18 cellular contexts compared by ENCODE assay signal in the genomic region with DNA sequence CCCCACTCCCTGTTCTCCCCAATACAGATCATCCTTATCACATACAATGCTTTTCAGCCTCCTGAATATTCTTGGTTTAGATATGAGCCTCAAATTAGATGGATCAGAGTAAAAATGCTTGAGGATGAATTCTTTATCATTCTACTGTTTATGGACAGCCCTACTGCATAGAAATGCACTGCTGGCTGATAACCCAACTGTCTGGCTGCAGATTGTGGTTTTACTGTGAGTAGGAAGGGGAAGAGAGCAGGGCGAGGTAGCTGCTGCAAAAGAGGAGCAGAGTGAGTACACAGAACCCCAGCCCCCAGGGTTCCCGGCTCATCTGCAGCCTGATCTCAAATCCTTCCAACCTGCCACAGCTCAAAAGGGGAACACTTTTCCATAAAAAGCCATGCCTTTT. TPM values are rescaled to one million over a fixed set of nuclear protein-coding genes. Genes with fewer than 3 reads are reported as not detected.
A peak's percentile ranks its signal among the peaks of the same experiment; 100 is the strongest.
DNase-seq lines count a peak whose midpoint lies in the region; ATAC-seq, FAIRE-seq and TF ChIP-seq lines count a peak whose summit lies in the region.
"Had no signal": no experiment of that assay in that cellular context is flagged by ENCODE, and none has a peak within 500 bp of the region (broad histone marks: within the 10 kb centered on the region; RNA-seq: fewer than 3 reads in every experiment).

No MANE protein-coding gene starts in this region.

- H3K27me3 ChIP-seq in GM12878 (replicated peaks in 1 of 2; ENCODE audit: control insufficient read depth in 2 of 2, insufficient read depth in 2 of 2, low read length in 1 of 2): no peaks in the 10 kb centered on the region
- H3K27me3 ChIP-seq in neural cell (ENCODE audit: insufficient read depth, low read depth, low read length): no peaks in the 10 kb centered on the region
- H3K27me3 ChIP-seq: adrenal gland, hepatocyte had no signal

- H3K9me3 ChIP-seq in GM12878 (replicated peaks; ENCODE audit: control insufficient read depth, insufficient read depth, low read length) (no peaks in the 10 kb centered on the region), neural cell (ENCODE audit: low read length) (no peaks in the 10 kb centered on the region)
- H3K9me3 ChIP-seq: adrenal gland had no signal

- no peak overlapping the region for H3K9ac ChIP-seq in GM12878 (ENCODE audit: control insufficient read depth, insufficient read depth, low read length)
- peak overlapping the region; percentile 67 for H3K9ac ChIP-seq in neural cell (ENCODE audit: low read length)

- intact Hi-C loops in GM12878 (cut with micrococcal nuclease; ENCODE audit: unreplicated experiment): no loop called here

- no peak overlapping the region for H3K27ac ChIP-seq in GM12878 (ENCODE audit: control insufficient read depth, insufficient read depth)
- peak overlapping the region; percentile 96 for H3K27ac ChIP-seq in neural cell (ENCODE audit: low read length)
- H3K27ac ChIP-seq: adrenal gland, hepatocyte had no signal

- in situ Hi-C loops in GM12878 (cut with MboI): no loop called here

- no peaks in the 10 kb centered on the region for H3K4me1 ChIP-seq in GM12878 (ENCODE audit: control insufficient read depth, insufficient read depth, low read length)

- no peaks in the 10 kb centered on the region for H4K20me1 ChIP-seq in GM12878 (ENCODE audit: control insufficient read depth, insufficient read depth)
- no peaks in the 10 kb centered on the region for H4K20me1 ChIP-seq in neural cell (ENCODE audit: insufficient read depth)

- no peak overlapping the region for H3K4me2 ChIP-seq in GM12878 (ENCODE audit: control insufficient read depth, insufficient read depth)
- H3K4me2 ChIP-seq in neural cell (ENCODE audit: low read length): no peak overlapping the region
- H3K4me2 ChIP-seq: hepatocyte had no signal

- H2AFZ ChIP-seq in GM12878 (ENCODE audit: control insufficient read depth, low read depth, low read length): no peak overlapping the region
- H2AFZ ChIP-seq in neural cell (ENCODE audit: low read depth, low read length): peak overlapping the region; percentile 36
- H2AFZ ChIP-seq: hepatocyte had no signal

- ATAC-seq in GM12878 (0 out of 3 replicates have a peak, but pooled peaks have one; percentile 19), HG02885 (IDR thresholded peaks at IDR 0.05; ENCODE audit: poor library complexity, unreplicated experiment) (no peak), HG03571 (IDR thresholded peaks at IDR 0.05; ENCODE audit: unreplicated experiment) (no peak)

- H3K36me3 ChIP-seq in GM12878 (ENCODE audit: control insufficient read depth in 2 of 2, insufficient read depth in 2 of 2, low read length in 1 of 2): no peaks in the 10 kb centered on the region
- no peaks in the 10 kb centered on the region for H3K36me3 ChIP-seq in neural cell (ENCODE audit: insufficient read depth, low read length)
- H3K36me3 ChIP-seq: adrenal gland had no signal

- peak; percentile 53 for DNase-seq in GDM1 (lab: John Stamatoyannopoulos, UW)
- DNase-seq in NOMO-1 treated with DMSO at 0.1 percent for 48 hours (lab: John Stamatoyannopoulos, UW; ENCODE audit: unreplicated experiment): peak; percentile 62
- DNase-seq in GM12878 (ENCODE audit: low read depth, low spot score): no peak
- DNase-seq in NCI-H2107 (lab: John Stamatoyannopoulos, UW): no peak
- DNase-seq in iPS-NIHi7 (ENCODE audit: extremely low spot score): no peak
- DNase-seq: adrenal gland; central memory CD4-positive, alpha-beta T cell; mammary epithelial cell; MM.1S; NCI-H2029 treated with DMSO at 0.1 percent for 48 hours; NCI-H446 treated with DMSO at 0.1 percent for 48 hours; Right ventricle myocardium superior had no signal

- no TSS peak for BruUV-seq in GM12878 (replicated peaks; lab: Mats Ljungman, UMichigan)

- WGBS in GM12878 (ENCODE audit: insufficient coverage, insufficient replicate concordance, low lambda C conversion rate, missing lambda C conversion rate): 3% methylated on average over 2 of the region's 2 CpGs

- POLR2A ChIA-PET in GM12878 (lab: Charles Lee): no interaction called here

- no peak for TF ChIP-seq CTCF in GM12878 (IDR thresholded peaks at IDR 0.05 in 2 of 3, conservative IDR thresholded peaks at IDR 0.05 in 1 of 3; ENCODE audit: control insufficient read depth in 2 of 3, extremely low read depth in 1 of 3, insufficient read depth in 1 of 3, low read depth in 3 of 3, low read length in 3 of 3)
- no peak for TF ChIP-seq CTCF in neural cell (IDR thresholded peaks at IDR 0.05; ENCODE audit: poor library complexity, severe bottlenecking)

- no peak for TF ChIP-seq EP300 in GM12878 (IDR thresholded peaks at IDR 0.05; ENCODE audit: borderline replicate concordance in 1 of 2, control insufficient read depth in 1 of 2, low read depth in 2 of 2, low read length in 2 of 2)
- no peak for TF ChIP-seq EP300 in neural cell (conservative IDR thresholded peaks at IDR 0.05; ENCODE audit: poor library complexity, severe bottlenecking)

- SMC1A ChIA-PET in GM12878 (lab: Charles Lee; ENCODE audit: uncharacterized antibody, unreplicated experiment): interaction anchor here (1.8 kb wide), 1 partner anchor 8 kb away, joined by 5 read pairs; no protein-coding TSS in a partner anchor

- peaks cover 2% of the 10 kb centered on the region for H3F3A ChIP-seq in neural cell (ENCODE audit: insufficient read depth, low read length, poor library complexity, severe bottlenecking)

- TF ChIP-seq RAD21 in GM12878 (IDR thresholded peaks at IDR 0.05; ENCODE audit: insufficient read depth, low read depth, low read length) (no peak), neural cell (conservative IDR thresholded peaks at IDR 0.05) (no peak)

- RAD21 ChIA-PET in GM12878 (lab: Charles Lee; ENCODE audit: unreplicated experiment): no interaction called here

- TF ChIP-seq POLR2A in GM12878 (IDR thresholded peaks at IDR 0.05; ENCODE audit: low read depth, low read length): no peak

- FAIRE-seq in GM12878 (lab: Jason Lieb, UNC): no peak
- FAIRE-seq: G401.6, keratinocyte had no signal

- H3K4me3 ChIP-seq in GM12878 (no peak overlapping the region), neural cell (ENCODE audit: low read length) (no peak overlapping the region)
- H3K4me3 ChIP-seq: adrenal gland, hepatocyte had no signal

- no peaks in the 10 kb centered on the region for H3K79me2 ChIP-seq in GM12878 (ENCODE audit: control insufficient read depth, insufficient read depth, low read length)
- H3K79me2 ChIP-seq in neural cell (replicated peaks; ENCODE audit: insufficient read depth, low read length): no peaks in the 10 kb centered on the region
- H3K79me2 ChIP-seq: hepatocyte had no signal

- no peaks in the 10 kb centered on the region for H3K9me2 ChIP-seq in neural cell (ENCODE audit: insufficient read depth, low read length)

- CTCF ChIA-PET in GM12878 (lab: Yijun Ruan, JAX): no interaction called here

TF ChIP-seq in GM12878, 131 proteins besides CTCF, POLR2A, EP300 and RAD21 (continues in another document):
- TF ChIP-seq, protein P1, sequence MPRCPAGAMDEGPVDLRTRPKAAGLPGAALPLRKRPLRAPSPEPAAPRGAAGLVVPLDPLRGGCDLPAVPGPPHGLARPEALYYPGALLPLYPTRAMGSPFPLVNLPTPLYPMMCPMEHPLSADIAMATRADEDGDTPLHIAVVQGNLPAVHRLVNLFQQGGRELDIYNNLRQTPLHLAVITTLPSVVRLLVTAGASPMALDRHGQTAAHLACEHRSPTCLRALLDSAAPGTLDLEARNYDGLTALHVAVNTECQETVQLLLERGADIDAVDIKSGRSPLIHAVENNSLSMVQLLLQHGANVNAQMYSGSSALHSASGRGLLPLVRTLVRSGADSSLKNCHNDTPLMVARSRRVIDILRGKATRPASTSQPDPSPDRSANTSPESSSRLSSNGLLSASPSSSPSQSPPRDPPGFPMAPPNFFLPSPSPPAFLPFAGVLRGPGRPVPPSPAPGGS (IDR thresholded peaks at IDR 0.05; ENCODE audit: borderline replicate concordance, insufficient read depth, low read depth, low read length, poor library complexity, severe bottlenecking): no peak
- TF ChIP-seq NBN (IDR thresholded peaks at IDR 0.05): no peak
- TF ChIP-seq RUNX3 (IDR thresholded peaks at IDR 0.05; ENCODE audit: low read length): peak; percentile 14; the same call in 1 of the 2 replicates
- no peak for TF ChIP-seq ZNF207 (IDR thresholded peaks at IDR 0.05; ENCODE audit: borderline replicate concordance)

RNA-seq across cellular contexts. Expression of gene NCOA1, which starts 29.4 kb away (rescaled TPM):
- 60.6 and 70.3 TPM in 2 replicates for total RNA-seq in GM12878 (2013; cell fraction: nucleolus; rRNA removed)
- total RNA-seq in GM12878 (2014; rRNA removed): 7.1 and 8.0 TPM in 2 replicates
- 7.9 and 8.3 TPM in 2 replicates for total RNA-seq in GM12878 (2014; rRNA removed; fragmentation: Illumina TruSeq; extraction: Trizol)
- total RNA-seq in GM12878 (2021): 6.3 and 7.3 TPM in 2 replicates
- 7.8 TPM for polyA plus RNA-seq in GM12878 (2011; ENCODE audit: low read depth)
- 32.0 and 35.6 TPM in 2 replicates for polyA plus RNA-seq in GM12878 (2011; rRNA removed)
- 23.4 and 24.4 TPM in 2 replicates for polyA plus RNA-seq in GM12878 (2011; cell fraction: cytosol; rRNA removed)
- 24.2 and 27.9 TPM in 2 replicates for polyA plus RNA-seq in GM12878 (2011; cell fraction: nucleus; rRNA removed)
- polyA plus RNA-seq in GM12878 (2012): 9.6 and 10.4 TPM in 2 replicates
- 8.7 and 9.4 TPM in 2 replicates for polyA plus RNA-seq in GM12878 (2014; fragmentation: Illumina TruSeq; extraction: Trizol)
- polyA plus RNA-seq in GM12878 (2014; fragmentation: Nextera tagmentation; extraction: Ambion mirVana): 1 to 10 TPM; 1.9 to 3.3 TPM
- 4.8 and 5.1 TPM in 2 replicates for polyA plus RNA-seq in GM12878 (2014; rRNA removed)
- polyA plus RNA-seq in GM12878 (2016; fragmentation: Nextera tagmentation; extraction: Ambion mirVana): 1 to 10 TPM; 1.8 to 2.4 TPM
- polyA minus RNA-seq in GM12878 (2011; rRNA and poly(A)+ RNA removed): 88.3 and 108 TPM in 2 replicates
- polyA minus RNA-seq in GM12878 (2011; cell fraction: cytosol; rRNA and poly(A)+ RNA removed): 19.0 and 19.9 TPM in 2 replicates
- 60.0 and 123 TPM in 2 replicates for polyA minus RNA-seq in GM12878 (2011; cell fraction: nucleus; rRNA and poly(A)+ RNA removed)
- polyA plus RNA-seq in neural cell: 21.4 and 23.0 TPM in 2 replicates
- 121 and 128 TPM in 2 replicates for polyA minus RNA-seq in neural cell

Comparison
In these comparisons a context has a peak if more than half of its experiments do, and no peak if none do; other contexts are left out.
1. DNase-seq: peak in GDM1 (single experiment) and NOMO-1 treated with DMSO at 0.1 percent for 48 hours (single experiment); none in GM12878 (single experiment), NCI-H2107 (single experiment) and iPS-NIHi7 (single experiment).